14 cellular contexts compared by ENCODE assay signal in genomic region chr12:95198914-95199313, GRCh38. TPM values are rescaled to one million over a fixed set of nuclear protein-coding genes. Genes with fewer than 3 reads are reported as not detected.
DNase-seq lines count a peak whose midpoint lies in the region; ATAC-seq and TF ChIP-seq lines count a peak whose summit lies in the region.
"Had no signal": no experiment of that assay in that cellular context is flagged by ENCODE, and none has a peak within 500 bp of the region (broad histone marks: within the 10 kb centered on the region; RNA-seq: fewer than 3 reads in every experiment).

No MANE protein-coding gene starts in this region.

- peak overlapping the region; percentile 100 for H3K27ac ChIP-seq in RWPE2 (ENCODE audit: poor library complexity, severe bottlenecking)

- no peak overlapping the region for H3K27ac Mint-ChIP-seq in natural killer cell treated with Interleukin-12 subunit alpha and Interleukin-12 subunit beta and Interleukin-15 and Interleukin-18, amount 100 ng/mL, for 72 hours
- H3K27ac Mint-ChIP-seq: stimulated activated naive CD8-positive, alpha-beta T cell treated with anti-CD3 and anti-CD28 coated beads, Interleukin-15, Interleukin-2, amounts not matched to agents 100 ng/mL and 50 ng/mL, for 24 hours had no signal

- no peaks in the 10 kb centered on the region for H3K36me3 Mint-ChIP-seq in natural killer cell treated with Interleukin-12 subunit alpha and Interleukin-12 subunit beta and Interleukin-15 and Interleukin-18, amount 100 ng/mL, for 72 hours

- peaks cover 7% of the 10 kb centered on the region; the same call in 1 of the 2 replicates for H3K36me3 ChIP-seq in RWPE2 (ENCODE audit: low read depth)

- peaks cover 0 to 7% of the 10 kb centered on the region in 2 donors for H3K27me3 Mint-ChIP-seq in natural killer cell treated with Interleukin-12 subunit alpha and Interleukin-12 subunit beta and Interleukin-15 and Interleukin-18, amount 100 ng/mL, for 72 hours
- H3K27me3 Mint-ChIP-seq: stimulated activated naive CD8-positive, alpha-beta T cell treated with anti-CD3 and anti-CD28 coated beads, Interleukin-15, Interleukin-2, amounts not matched to agents 100 ng/mL and 50 ng/mL, for 24 hours had no signal

- TF ChIP-seq CTCF in RWPE2 (IDR thresholded peaks at IDR 0.05; ENCODE audit: poor library complexity, severe bottlenecking): no peak

- no peak for DNase-seq in RWPE2 (ENCODE audit: low spot score)
- peak; percentile 64 for DNase-seq in renal cortical epithelial cell (ENCODE audit: low read depth)
- DNase-seq in HEK293T (ENCODE audit: extremely low spot score): no peak
- DNase-seq in SKM-1 (lab: John Stamatoyannopoulos, UW; ENCODE audit: unreplicated experiment): no peak
- no peak for DNase-seq in natural killer cell treated with Interleukin-12 subunit alpha and Interleukin-12 subunit beta and Interleukin-15 and Interleukin-18, amount 100 ng/mL, for 72 hours (ENCODE audit: low spot score)
- no peak for DNase-seq in NCI-H1105 treated with DMSO at 0.1 percent for 48 hours (lab: John Stamatoyannopoulos, UW)
- DNase-seq: anterior cingulate cortex; effector memory CD4-positive, alpha-beta T cell; NCI-H1105; stimulated activated CD4-positive, alpha-beta T cell treated with anti-CD3 and anti-CD28 coated beads, Interleukin-15, amount 100 ng/mL, for 24 hours had no signal

- no peaks in the 10 kb centered on the region for H3K27me3 ChIP-seq in RWPE2 (ENCODE audit: insufficient read depth, poor library complexity, severe bottlenecking)

- H3K4me1 ChIP-seq in RWPE2 (ENCODE audit: insufficient read depth, poor library complexity, severe bottlenecking): peaks cover 57% of the 10 kb centered on the region

- H3K4me3 ChIP-seq in RWPE2 (ENCODE audit: severe bottlenecking): no peak overlapping the region

- CTCF ChIA-PET in HEK293T (lab: Yijun Ruan, JAX): no interaction called here

- no peaks in the 10 kb centered on the region for H3K4me1 Mint-ChIP-seq in natural killer cell treated with Interleukin-12 subunit alpha and Interleukin-12 subunit beta and Interleukin-15 and Interleukin-18, amount 100 ng/mL, for 72 hours (ENCODE audit: low read depth in 2 of 2)

- ATAC-seq in GM19328 (IDR thresholded peaks at IDR 0.05; ENCODE audit: unreplicated experiment) (peak; percentile 70), HG02870 (IDR thresholded peaks at IDR 0.05; ENCODE audit: unreplicated experiment) (peak; percentile 67), RWPE2 (ENCODE audit: low read depth) (no peak)
- no peak for ATAC-seq in natural killer cell treated with Interleukin-12 subunit alpha and Interleukin-12 subunit beta and Interleukin-15 and Interleukin-18, amount 100 ng/mL, for 72 hours

- H3K9me3 ChIP-seq in RWPE2 (ENCODE audit: severe bottlenecking): no peaks in the 10 kb centered on the region

- POLR2A ChIA-PET in HEK293T (lab: Yijun Ruan, JAX): interaction anchor here (1.1 kb wide), 1 partner anchor 26 kb away, joined by 3 read pairs; no protein-coding TSS in a partner anchor

- H3K4me3 Mint-ChIP-seq in natural killer cell treated with Interleukin-12 subunit alpha and Interleukin-12 subunit beta and Interleukin-15 and Interleukin-18, amount 100 ng/mL, for 72 hours: no peak overlapping the region
- H3K4me3 Mint-ChIP-seq: neural crest cell; stimulated activated naive CD8-positive, alpha-beta T cell treated with anti-CD3 and anti-CD28 coated beads, Interleukin-15, Interleukin-2, amounts not matched to agents 100 ng/mL and 50 ng/mL, for 24 hours had no signal

- no peaks in the 10 kb centered on the region for H3K9me3 Mint-ChIP-seq in natural killer cell treated with Interleukin-12 subunit alpha and Interleukin-12 subunit beta and Interleukin-15 and Interleukin-18, amount 100 ng/mL, for 72 hours
- H3K9me3 Mint-ChIP-seq: neural crest cell; stimulated activated naive CD8-positive, alpha-beta T cell treated with anti-CD3 and anti-CD28 coated beads, Interleukin-15, Interleukin-2, amounts not matched to agents 100 ng/mL and 50 ng/mL, for 24 hours had no signal

TF ChIP-seq in HEK293T, 16 proteins besides CTCF, POLR2A, EP300 and RAD21:
- TF ChIP-seq TARDBP (IDR thresholded peaks at IDR 0.05) (no peak), CTBP1 (IDR thresholded peaks at IDR 0.05; ENCODE audit: borderline replicate concordance) (no peak), SP1 (IDR thresholded peaks at IDR 0.05) (no peak), NFRKB (IDR thresholded peaks at IDR 0.05) (no peak), BHLHE40 (IDR thresholded peaks at IDR 0.05; ENCODE audit: borderline replicate concordance) (no peak), ZNF384 (IDR thresholded peaks at IDR 0.05) (no peak), SUZ12 (IDR thresholded peaks at IDR 0.05) (no peak), FOXA1 (IDR thresholded peaks at IDR 0.05) (no peak), PKNOX1 (IDR thresholded peaks at IDR 0.05) (no peak)

RNA-seq across cellular contexts. Expression of gene FGD6, which starts 18.4 kb away (rescaled TPM):
- 33.9 and 58.3 TPM in 2 replicates for total RNA-seq in renal cortical epithelial cell
- total RNA-seq in natural killer cell treated with Interleukin-12 subunit alpha and Interleukin-12 subunit beta and Interleukin-15 and Interleukin-18, amount 100 ng/mL, for 72 hours: 1 to 10 TPM in 1 of 2 donors, under 1 TPM in 1; 0.62 to 2.0 TPM

RNA-seq across cellular contexts. Expression of gene VEZT, which starts 18.7 kb away (rescaled TPM):
- total RNA-seq in renal cortical epithelial cell: 156 and 176 TPM in 2 replicates
- 10 to 100 TPM; 33.4 to 54.3 TPM for total RNA-seq in natural killer cell treated with Interleukin-12 subunit alpha and Interleukin-12 subunit beta and Interleukin-15 and Interleukin-18, amount 100 ng/mL, for 72 hours

Comparison
In these comparisons a context has a peak if more than half of its experiments do, and no peak if none do; other contexts are left out.
1. ATAC-seq: peak in GM19328 (single experiment) and HG02870 (single experiment); none in RWPE2 (single experiment) and natural killer cell treated with Interleukin-12 subunit alpha and Interleukin-12 subunit beta and Interleukin-15 and Interleukin-18, amount 100 ng/mL, for 72 hours (0 of 2).
2. RNA of gene FGD6, which starts 18.4 kb away (total RNA-seq): 33.9 to 58.3 TPM in renal cortical epithelial cell; 0.62 to 2.0 TPM in natural killer cell treated with Interleukin-12 subunit alpha and Interleukin-12 subunit beta and Interleukin-15 and Interleukin-18, amount 100 ng/mL, for 72 hours; every median in the first group is over 10 times any median in the second.